In the genomic region with DNA sequence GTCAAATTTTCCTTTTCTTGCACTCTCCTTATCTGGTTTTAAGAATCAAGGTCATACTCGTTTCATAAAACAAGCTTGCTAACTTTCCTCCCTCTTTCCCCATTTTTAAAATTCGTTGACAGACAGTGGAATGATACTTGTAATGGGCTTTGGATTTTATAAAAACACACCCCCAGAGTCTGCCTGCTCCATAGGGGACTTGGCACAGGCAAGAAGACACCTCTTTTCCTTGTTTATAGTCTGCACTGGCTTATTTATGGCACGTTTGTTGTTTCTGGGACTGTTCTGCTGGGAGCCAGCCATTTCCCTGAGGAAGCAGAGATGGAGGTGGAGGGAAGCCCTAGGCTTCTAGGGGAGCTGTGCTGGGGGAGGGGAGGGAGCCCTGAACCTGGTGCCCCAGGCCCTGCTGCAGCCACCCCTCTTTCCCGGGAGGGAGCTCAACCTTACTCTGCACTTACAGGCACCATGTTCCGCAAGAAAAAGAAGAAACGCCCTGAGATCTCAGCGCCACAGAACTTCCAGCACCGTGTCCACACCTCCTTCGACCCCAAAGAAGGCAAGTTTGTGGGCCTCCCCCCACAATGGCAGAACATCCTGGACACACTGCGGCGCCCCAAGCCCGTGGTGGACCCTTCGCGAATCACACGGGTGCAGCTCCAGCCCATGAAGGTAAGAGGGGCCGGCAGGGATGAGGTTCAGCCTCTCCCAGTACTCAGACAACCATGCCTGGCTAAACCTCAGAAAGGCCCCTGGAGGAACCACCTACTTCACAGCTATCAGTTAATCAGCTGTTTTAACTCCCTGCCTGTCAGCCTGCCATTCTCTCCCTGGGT, we compare ENCODE assay signal across 25 cellular contexts. TPM values are rescaled to one million over a fixed set of nuclear protein-coding genes. Genes with fewer than 3 reads are reported as not detected.
"Had no signal": no experiment of that assay in that cellular context is flagged by ENCODE, and none has a peak within 500 bp of the region (broad histone marks: within the 10 kb centered on the region; RNA-seq: fewer than 3 reads in every experiment).

No MANE protein-coding gene starts in this region.

- H3K9me3 ChIP-seq: body of pancreas, left lung, psoas muscle, upper lobe of right lung had no signal

- H3K27ac Mint-ChIP-seq: activated B cell treated with CpG ODN at 0.5 μM for 24 hours; activated CD8-positive, alpha-beta T cell treated with anti-CD3 and anti-CD28 coated beads for 36 hours; activated naive CD8-positive, alpha-beta T cell treated with anti-CD3 and anti-CD28 coated beads, Interleukin-2, amount 10 ng/mL, durations not matched to agents 7 days and 5 days; activated T-cell treated with anti-CD3 and anti-CD28 coated beads, Interleukin-2, amount 50 U/mL, for 24 hours; activated T-helper 2 cell treated with anti-CD3 and anti-CD28 coated beads, Interferon-gamma antibody, Interleukin-2, Interleukin-4, amounts not matched to agents 10 μg/mL and 5 μg/mL and 100 μg/mL, durations not matched to agents 14 hours and 24 hours and 36 hours had no signal

- H3K36me3 ChIP-seq: left lung, upper lobe of right lung had no signal

- H3K9me3 Mint-ChIP-seq: activated B cell treated with CpG ODN at 0.5 μM for 24 hours; activated CD8-positive, alpha-beta T cell treated with anti-CD3 and anti-CD28 coated beads for 36 hours; activated naive CD8-positive, alpha-beta T cell treated with anti-CD3 and anti-CD28 coated beads, Interleukin-2, amount 10 ng/mL, durations not matched to agents 7 days and 5 days; activated T-cell treated with anti-CD3 and anti-CD28 coated beads, Interleukin-2, amount 50 U/mL, for 24 hours; activated T-helper 2 cell treated with anti-CD3 and anti-CD28 coated beads, Interferon-gamma antibody, Interleukin-2, Interleukin-4, amounts not matched to agents 10 μg/mL and 5 μg/mL and 100 μg/mL, durations not matched to agents 14 hours and 24 hours and 36 hours had no signal

- H3K27ac ChIP-seq: body of pancreas, dorsolateral prefrontal cortex, epithelial cell of prostate, psoas muscle, upper lobe of right lung had no signal

- H3K27me3 Mint-ChIP-seq: activated B cell treated with CpG ODN at 0.5 μM for 24 hours; activated CD8-positive, alpha-beta T cell treated with anti-CD3 and anti-CD28 coated beads for 36 hours; activated T-cell treated with anti-CD3 and anti-CD28 coated beads, Interleukin-2, amount 50 U/mL, for 24 hours had no signal

- H3K4me1 Mint-ChIP-seq: activated B cell treated with CpG ODN at 0.5 μM for 24 hours; activated naive CD8-positive, alpha-beta T cell treated with anti-CD3 and anti-CD28 coated beads, Interleukin-2, amount 10 ng/mL, durations not matched to agents 7 days and 5 days had no signal

- H3K27me3 ChIP-seq: body of pancreas, dorsolateral prefrontal cortex, left lung, upper lobe of right lung had no signal

- H3K36me3 Mint-ChIP-seq: activated naive CD8-positive, alpha-beta T cell treated with anti-CD3 and anti-CD28 coated beads, Interleukin-2, amount 10 ng/mL, durations not matched to agents 7 days and 5 days had no signal

- H3K4me3 Mint-ChIP-seq: activated B cell treated with CpG ODN at 0.5 μM for 24 hours; activated CD8-positive, alpha-beta T cell treated with anti-CD3 and anti-CD28 coated beads for 36 hours; activated naive CD8-positive, alpha-beta T cell treated with anti-CD3 and anti-CD28 coated beads, Interleukin-2, amount 10 ng/mL, durations not matched to agents 7 days and 5 days; activated T-cell treated with anti-CD3 and anti-CD28 coated beads, Interleukin-2, amount 50 U/mL, for 24 hours had no signal

- H3K4me3 ChIP-seq: body of pancreas, dorsolateral prefrontal cortex, left lung, psoas muscle, upper lobe of right lung had no signal

- DNase-seq: activated B cell treated with CpG ODN at 0.5 μM for 24 hours; activated CD4-positive, alpha-beta T cell treated with anti-CD3 and anti-CD28 coated beads for 4 hours; activated CD8-positive, alpha-beta T cell treated with anti-CD3 and anti-CD28 coated beads for 36 hours; activated naive CD4-positive, alpha-beta T cell treated with Interleukin-2 at 50 U/mL for 16 hours; activated naive CD8-positive, alpha-beta T cell treated with anti-CD3 and anti-CD28 coated beads, Interleukin-2, amount 10 ng/mL, durations not matched to agents 7 days and 5 days; activated T-cell treated with anti-CD3 and anti-CD28 coated beads, Interleukin-2, amount 50 U/mL, for 24 hours; body of pancreas; dorsolateral prefrontal cortex; foreskin melanocyte; head of caudate nucleus; left lung; midbrain; psoas muscle; right cardiac atrium; stimulated activated naive CD8-positive, alpha-beta T cell treated with anti-CD3 and anti-CD28 coated beads, Interleukin-15, Interleukin-2, amounts not matched to agents 100 U/mL and 50 U/mL, for 24 hours; T-helper 1 cell; T-helper 9 cell; upper lobe of right lung had no signal

- H3K4me1 ChIP-seq: upper lobe of right lung had no signal

- ATAC-seq: activated CD8-positive, alpha-beta T cell treated with anti-CD3 and anti-CD28 coated beads for 36 hours; body of pancreas; psoas muscle; right cardiac atrium; stimulated activated naive CD8-positive, alpha-beta T cell treated with anti-CD3 and anti-CD28 coated beads, Interleukin-15, Interleukin-2, amounts not matched to agents 100 U/mL and 50 U/mL, for 24 hours; upper lobe of right lung had no signal

RNA-seq across cellular contexts. Expression of a gene that starts 18.3 kb away (rescaled TPM):
- total RNA-seq: activated B cell treated with CpG ODN at 0.5 μM for 24 hours; activated CD8-positive, alpha-beta T cell treated with anti-CD3 and anti-CD28 coated beads for 36 hours; body of pancreas; cardiac septum; fibroblast of lung; left lung; lung microvascular endothelial cell; osteoblast; psoas muscle; skeletal muscle tissue; upper lobe of right lung had no signal

RNA-seq across cellular contexts. Expression of a gene that starts 25.7 kb away (rescaled TPM):
- total RNA-seq: fibroblast of lung, lung microvascular endothelial cell, osteoblast had no signal
